Comparison of ENCODE assay signal across 1 cellular context in genomic region chr6:125153541-125154183, GRCh38.
TF ChIP-seq lines count a peak whose summit lies in the region.

A gene with protein sequence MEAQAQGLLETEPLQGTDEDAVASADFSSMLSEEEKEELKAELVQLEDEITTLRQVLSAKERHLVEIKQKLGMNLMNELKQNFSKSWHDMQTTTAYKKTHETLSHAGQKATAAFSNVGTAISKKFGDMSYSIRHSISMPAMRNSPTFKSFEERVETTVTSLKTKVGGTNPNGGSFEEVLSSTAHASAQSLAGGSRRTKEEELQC (plus strand): TSS chr6:125153773. CDS start chr6:125153952, 179 bp downstream.

TF ChIP-seq in K562, 482 proteins besides CTCF, POLR2A, EP300 and RAD21 (continued from another document and continues in another):
- TF ChIP-seq CREB5 (CRISPR knock-in tag; IDR thresholded peaks at IDR 0.05) (no peak), MAZ (CRISPR knock-in tag; conservative IDR thresholded peaks at IDR 0.05 in 1 of 2, IDR thresholded peaks at IDR 0.05 in 1 of 2) (peak; percentile 75 to 80), PHF21A (IDR thresholded peaks at IDR 0.05; ENCODE audit: borderline replicate concordance, low read depth) (no peak), SRSF7 (optimal IDR thresholded peaks at IDR 0.05; ENCODE audit: low read depth, low read length) (no peak), ILK (tag; IDR thresholded peaks at IDR 0.05; ENCODE audit: borderline replicate concordance, low read depth) (no peak), NCOA2 (IDR thresholded peaks at IDR 0.05; ENCODE audit: partially characterized antibody in 2 of 2) (no peak), ZKSCAN3 (CRISPR knock-in tag; IDR thresholded peaks at IDR 0.05) (no peak), CHD1 (IDR thresholded peaks at IDR 0.05; ENCODE audit: low read length) (peak; percentile 42), BMI1 (IDR thresholded peaks at IDR 0.05; ENCODE audit: low read length) (no peak), PPARD (CRISPR knock-in tag; IDR thresholded peaks at IDR 0.05) (no peak), JUNB (CRISPR knock-in tag; conservative IDR thresholded peaks at IDR 0.05) (no peak), ZFP1 (CRISPR knock-in tag; IDR thresholded peaks at IDR 0.05) (no peak), SUPT5H (IDR thresholded peaks at IDR 0.05) (peak; percentile 50; the same call in 1 of the 2 replicates), TAL1 (IDR thresholded peaks at IDR 0.05) (no peak), SAFB2 (IDR thresholded peaks at IDR 0.05; ENCODE audit: borderline replicate concordance, low read depth, low read length, severe bottlenecking) (no peak), SIN3A (IDR thresholded peaks at IDR 0.05; ENCODE audit: borderline replicate concordance in 2 of 2, control insufficient read depth in 1 of 2, low read depth in 2 of 2, low read length in 2 of 2) (peak in 1 of 2 experiments; percentile 65; a peak in 2 of 4 replicates), ZNF384 (IDR thresholded peaks at IDR 0.05; ENCODE audit: low read depth, low read length) (0 out of 2 replicates have a peak, but pooled peaks have one; percentile 30), MEIS2 (IDR thresholded peaks at IDR 0.05; ENCODE audit: partially characterized antibody) (no peak), NFE2 (IDR thresholded peaks at IDR 0.05; ENCODE audit: low read depth) (no peak), TEAD1 (CRISPR knock-in tag; IDR thresholded peaks at IDR 0.05) (peak in 1 of 2 experiments; percentile 79; a peak in 1 of 4 replicates), SP1 (CRISPR knock-in tag; IDR thresholded peaks at IDR 0.05) (peak; percentile 65; the same call in 1 of the 2 replicates), MCM3 (IDR thresholded peaks at IDR 0.05) (no peak), RCOR1 (IDR thresholded peaks at IDR 0.05; ENCODE audit: borderline replicate concordance in 1 of 2, low read depth in 2 of 2, low read length in 2 of 2) (peak in 1 of 2 experiments; percentile 53; a peak in 1 of 4 replicates), ZNF507 (tag; conservative IDR thresholded peaks at IDR 0.05) (no peak), HMG20B (CRISPR knock-in tag; IDR thresholded peaks at IDR 0.05) (no peak), ZC3H8 (IDR thresholded peaks at IDR 0.05) (no peak), FOXM1 (IDR thresholded peaks at IDR 0.05; ENCODE audit: low read depth) (no peak), FOXM1 (CRISPR knock-in tag; IDR thresholded peaks at IDR 0.05; ENCODE audit: low read depth) (peak; percentile 78; the same call in 1 of the 2 replicates), ZBED1 (IDR thresholded peaks at IDR 0.05) (no peak), ZNF695 (CRISPR knock-in tag; IDR thresholded peaks at IDR 0.05) (no peak), FOXJ2 (tag; IDR thresholded peaks at IDR 0.05) (no peak), NBN (IDR thresholded peaks at IDR 0.05; ENCODE audit: low read depth) (no peak; the same call in 1 of the 2 replicates), CTBP1 (IDR thresholded peaks at IDR 0.05; ENCODE audit: borderline replicate concordance) (peak; percentile 82), SOX6 (IDR thresholded peaks at IDR 0.05) (peak; percentile 50; the same call in 1 of the 2 replicates)
- TF ChIP-seq, protein P1, sequence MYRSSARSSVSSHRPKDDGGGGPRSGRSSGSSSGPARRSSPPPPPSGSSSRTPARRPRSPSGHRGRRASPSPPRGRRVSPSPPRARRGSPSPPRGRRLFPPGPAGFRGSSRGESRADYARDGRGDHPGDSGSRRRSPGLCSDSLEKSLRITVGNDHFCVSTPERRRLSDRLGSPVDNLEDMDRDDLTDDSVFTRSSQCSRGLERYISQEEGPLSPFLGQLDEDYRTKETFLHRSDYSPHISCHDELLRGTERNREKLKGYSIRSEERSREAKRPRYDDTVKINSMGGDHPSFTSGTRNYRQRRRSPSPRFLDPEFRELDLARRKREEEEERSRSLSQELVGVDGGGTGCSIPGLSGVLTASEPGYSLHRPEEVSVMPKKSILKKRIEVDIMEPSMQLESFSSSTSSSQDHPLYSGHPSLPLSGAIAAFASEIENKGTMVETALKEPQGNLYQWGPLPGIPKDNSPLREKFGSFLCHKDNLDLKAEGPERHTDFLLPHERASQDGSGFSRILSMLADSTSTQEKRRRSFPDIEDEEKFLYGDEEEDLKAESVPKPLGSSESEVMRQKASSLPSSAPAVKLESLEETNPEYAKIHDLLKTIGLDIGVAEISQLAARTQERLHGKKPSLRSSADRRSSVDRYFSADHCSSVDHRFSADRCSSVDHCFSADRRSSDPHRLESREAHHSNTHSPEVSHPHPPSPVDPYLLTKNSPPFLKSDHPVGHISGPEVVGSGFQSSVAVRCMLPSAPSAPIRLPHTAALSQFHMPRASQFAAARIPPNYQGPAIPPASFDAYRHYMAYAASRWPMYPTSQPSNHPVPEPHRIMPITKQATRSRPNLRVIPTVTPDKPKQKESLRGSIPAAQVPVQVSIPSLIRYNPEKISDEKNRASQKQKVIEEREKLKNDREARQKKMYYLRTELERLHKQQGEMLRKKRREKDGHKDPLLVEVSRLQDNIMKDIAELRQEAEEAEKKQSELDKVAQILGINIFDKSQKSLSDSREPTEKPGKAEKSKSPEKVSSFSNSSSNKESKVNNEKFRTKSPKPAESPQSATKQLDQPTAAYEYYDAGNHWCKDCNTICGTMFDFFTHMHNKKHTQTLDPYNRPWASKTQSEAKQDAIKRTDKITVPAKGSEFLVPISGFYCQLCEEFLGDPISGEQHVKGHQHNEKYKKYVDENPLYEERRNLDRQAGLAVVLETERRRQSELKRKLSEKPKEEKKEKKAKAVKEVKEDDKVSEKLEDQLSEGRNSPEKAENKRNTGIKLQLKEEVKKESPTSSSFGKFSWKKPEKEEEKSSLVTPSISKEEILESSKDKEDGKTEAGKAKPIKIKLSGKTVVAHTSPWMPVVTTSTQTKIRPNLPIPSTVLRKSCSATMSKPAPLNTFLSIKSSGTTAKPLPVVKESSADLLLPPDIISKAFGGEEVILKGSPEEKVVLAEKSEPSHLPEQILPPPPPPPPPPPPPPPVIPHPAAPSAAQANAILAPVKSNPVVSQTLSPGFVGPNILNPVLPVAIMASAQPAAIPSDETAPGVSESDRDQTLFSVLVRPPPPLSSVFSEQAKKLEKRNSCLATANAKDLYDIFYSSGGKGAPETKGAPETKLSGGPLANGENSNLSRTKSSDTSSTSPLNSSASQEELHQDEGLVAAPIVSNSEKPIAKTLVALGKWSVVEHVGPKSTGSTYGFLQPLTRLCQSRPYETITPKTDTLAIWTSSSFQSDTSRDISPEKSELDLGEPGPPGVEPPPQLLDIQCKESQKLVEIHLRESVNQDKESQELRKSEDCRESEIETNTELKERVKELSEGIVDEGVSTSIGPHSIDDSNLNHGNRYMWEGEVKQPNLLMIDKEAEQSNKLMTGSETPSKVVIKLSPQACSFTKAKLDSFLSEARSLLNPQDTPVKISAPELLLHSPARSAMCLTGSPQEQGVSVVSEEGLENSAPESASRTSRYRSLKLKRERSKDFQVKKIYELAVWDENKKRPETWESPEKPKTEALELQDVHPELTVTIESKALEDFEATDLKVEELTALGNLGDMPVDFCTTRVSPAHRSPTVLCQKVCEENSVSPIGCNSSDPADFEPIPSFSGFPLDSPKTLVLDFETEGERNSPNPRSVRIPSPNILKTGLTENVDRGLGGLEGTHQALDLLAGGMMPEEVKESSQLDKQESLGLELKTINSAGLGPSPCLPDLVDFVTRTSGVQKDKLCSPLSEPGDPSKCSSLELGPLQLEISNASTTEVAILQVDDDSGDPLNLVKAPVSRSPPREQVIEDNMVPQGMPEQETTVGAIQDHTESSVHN (IDR thresholded peaks at IDR 0.05; ENCODE audit: borderline replicate concordance in 1 of 2, low read depth in 1 of 2), result no peak
- TF ChIP-seq, protein P2, sequence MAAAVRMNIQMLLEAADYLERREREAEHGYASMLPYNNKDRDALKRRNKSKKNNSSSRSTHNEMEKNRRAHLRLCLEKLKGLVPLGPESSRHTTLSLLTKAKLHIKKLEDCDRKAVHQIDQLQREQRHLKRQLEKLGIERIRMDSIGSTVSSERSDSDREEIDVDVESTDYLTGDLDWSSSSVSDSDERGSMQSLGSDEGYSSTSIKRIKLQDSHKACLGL (CRISPR knock-in tag; IDR thresholded peaks at IDR 0.05; ENCODE audit: borderline replicate concordance, poor library complexity, severe bottlenecking), result no peak
- TF ChIP-seq, protein P3, sequence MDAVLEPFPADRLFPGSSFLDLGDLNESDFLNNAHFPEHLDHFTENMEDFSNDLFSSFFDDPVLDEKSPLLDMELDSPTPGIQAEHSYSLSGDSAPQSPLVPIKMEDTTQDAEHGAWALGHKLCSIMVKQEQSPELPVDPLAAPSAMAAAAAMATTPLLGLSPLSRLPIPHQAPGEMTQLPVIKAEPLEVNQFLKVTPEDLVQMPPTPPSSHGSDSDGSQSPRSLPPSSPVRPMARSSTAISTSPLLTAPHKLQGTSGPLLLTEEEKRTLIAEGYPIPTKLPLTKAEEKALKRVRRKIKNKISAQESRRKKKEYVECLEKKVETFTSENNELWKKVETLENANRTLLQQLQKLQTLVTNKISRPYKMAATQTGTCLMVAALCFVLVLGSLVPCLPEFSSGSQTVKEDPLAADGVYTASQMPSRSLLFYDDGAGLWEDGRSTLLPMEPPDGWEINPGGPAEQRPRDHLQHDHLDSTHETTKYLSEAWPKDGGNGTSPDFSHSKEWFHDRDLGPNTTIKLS (IDR thresholded peaks at IDR 0.05; ENCODE audit: borderline replicate concordance, low read depth), result no peak
- TF ChIP-seq, protein P4, sequence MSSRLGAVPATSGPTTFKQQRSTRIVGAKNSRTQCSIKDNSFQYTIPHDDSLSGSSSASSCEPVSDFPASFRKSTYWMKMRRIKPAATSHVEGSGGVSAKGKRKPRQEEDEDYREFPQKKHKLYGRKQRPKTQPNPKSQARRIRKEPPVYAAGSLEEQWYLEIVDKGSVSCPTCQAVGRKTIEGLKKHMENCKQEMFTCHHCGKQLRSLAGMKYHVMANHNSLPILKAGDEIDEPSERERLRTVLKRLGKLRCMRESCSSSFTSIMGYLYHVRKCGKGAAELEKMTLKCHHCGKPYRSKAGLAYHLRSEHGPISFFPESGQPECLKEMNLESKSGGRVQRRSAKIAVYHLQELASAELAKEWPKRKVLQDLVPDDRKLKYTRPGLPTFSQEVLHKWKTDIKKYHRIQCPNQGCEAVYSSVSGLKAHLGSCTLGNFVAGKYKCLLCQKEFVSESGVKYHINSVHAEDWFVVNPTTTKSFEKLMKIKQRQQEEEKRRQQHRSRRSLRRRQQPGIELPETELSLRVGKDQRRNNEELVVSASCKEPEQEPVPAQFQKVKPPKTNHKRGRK (tag; IDR thresholded peaks at IDR 0.05), result no peak
- TF ChIP-seq, protein P5, sequence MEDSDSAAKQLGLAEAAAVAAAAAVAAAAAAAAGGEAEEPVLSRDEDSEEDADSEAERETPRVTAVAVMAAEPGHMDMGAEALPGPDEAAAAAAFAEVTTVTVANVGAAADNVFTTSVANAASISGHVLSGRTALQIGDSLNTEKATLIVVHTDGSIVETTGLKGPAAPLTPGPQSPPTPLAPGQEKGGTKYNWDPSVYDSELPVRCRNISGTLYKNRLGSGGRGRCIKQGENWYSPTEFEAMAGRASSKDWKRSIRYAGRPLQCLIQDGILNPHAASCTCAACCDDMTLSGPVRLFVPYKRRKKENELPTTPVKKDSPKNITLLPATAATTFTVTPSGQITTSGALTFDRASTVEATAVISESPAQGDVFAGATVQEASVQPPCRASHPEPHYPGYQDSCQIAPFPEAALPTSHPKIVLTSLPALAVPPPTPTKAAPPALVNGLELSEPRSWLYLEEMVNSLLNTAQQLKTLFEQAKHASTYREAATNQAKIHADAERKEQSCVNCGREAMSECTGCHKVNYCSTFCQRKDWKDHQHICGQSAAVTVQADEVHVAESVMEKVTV (CRISPR knock-in tag; IDR thresholded peaks at IDR 0.05), result peak; percentile 77
- TF ChIP-seq, protein P6, sequence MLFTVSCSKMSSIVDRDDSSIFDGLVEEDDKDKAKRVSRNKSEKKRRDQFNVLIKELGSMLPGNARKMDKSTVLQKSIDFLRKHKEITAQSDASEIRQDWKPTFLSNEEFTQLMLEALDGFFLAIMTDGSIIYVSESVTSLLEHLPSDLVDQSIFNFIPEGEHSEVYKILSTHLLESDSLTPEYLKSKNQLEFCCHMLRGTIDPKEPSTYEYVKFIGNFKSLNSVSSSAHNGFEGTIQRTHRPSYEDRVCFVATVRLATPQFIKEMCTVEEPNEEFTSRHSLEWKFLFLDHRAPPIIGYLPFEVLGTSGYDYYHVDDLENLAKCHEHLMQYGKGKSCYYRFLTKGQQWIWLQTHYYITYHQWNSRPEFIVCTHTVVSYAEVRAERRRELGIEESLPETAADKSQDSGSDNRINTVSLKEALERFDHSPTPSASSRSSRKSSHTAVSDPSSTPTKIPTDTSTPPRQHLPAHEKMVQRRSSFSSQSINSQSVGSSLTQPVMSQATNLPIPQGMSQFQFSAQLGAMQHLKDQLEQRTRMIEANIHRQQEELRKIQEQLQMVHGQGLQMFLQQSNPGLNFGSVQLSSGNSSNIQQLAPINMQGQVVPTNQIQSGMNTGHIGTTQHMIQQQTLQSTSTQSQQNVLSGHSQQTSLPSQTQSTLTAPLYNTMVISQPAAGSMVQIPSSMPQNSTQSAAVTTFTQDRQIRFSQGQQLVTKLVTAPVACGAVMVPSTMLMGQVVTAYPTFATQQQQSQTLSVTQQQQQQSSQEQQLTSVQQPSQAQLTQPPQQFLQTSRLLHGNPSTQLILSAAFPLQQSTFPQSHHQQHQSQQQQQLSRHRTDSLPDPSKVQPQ (CRISPR knock-in tag; IDR thresholded peaks at IDR 0.05; ENCODE audit: borderline replicate concordance), result no peak
- TF ChIP-seq, protein P7, sequence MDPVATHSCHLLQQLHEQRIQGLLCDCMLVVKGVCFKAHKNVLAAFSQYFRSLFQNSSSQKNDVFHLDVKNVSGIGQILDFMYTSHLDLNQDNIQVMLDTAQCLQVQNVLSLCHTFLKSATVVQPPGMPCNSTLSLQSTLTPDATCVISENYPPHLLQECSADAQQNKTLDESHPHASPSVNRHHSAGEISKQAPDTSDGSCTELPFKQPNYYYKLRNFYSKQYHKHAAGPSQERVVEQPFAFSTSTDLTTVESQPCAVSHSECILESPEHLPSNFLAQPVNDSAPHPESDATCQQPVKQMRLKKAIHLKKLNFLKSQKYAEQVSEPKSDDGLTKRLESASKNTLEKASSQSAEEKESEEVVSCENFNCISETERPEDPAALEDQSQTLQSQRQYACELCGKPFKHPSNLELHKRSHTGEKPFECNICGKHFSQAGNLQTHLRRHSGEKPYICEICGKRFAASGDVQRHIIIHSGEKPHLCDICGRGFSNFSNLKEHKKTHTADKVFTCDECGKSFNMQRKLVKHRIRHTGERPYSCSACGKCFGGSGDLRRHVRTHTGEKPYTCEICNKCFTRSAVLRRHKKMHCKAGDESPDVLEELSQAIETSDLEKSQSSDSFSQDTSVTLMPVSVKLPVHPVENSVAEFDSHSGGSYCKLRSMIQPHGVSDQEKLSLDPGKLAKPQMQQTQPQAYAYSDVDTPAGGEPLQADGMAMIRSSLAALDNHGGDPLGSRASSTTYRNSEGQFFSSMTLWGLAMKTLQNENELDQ (CRISPR knock-in tag; IDR thresholded peaks at IDR 0.05; ENCODE audit: borderline replicate concordance), result no peak
